In the genomic region with DNA sequence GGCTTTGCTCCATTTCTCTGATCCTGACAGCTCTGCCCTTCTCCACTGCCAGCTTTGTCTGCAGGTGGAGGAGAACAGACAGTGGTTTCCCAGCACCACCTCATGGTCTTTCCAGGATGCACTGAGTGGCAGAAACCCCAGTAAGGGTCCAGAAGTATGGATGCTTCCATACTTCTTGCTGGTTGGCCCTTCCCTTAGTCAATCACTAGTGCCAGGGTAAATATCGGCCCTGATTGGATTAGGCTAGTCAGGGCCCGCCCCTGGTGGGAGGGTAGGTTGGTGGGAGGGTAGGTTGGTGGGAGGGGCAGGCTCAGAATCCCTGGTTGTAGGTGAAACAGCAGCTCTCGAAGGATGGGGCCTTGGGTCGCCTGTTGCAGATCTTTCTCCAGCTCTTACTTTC, we compare ENCODE assay signal across 8 cellular contexts. TPM values are rescaled to one million over a fixed set of nuclear protein-coding genes. Genes with fewer than 3 reads are reported as not detected.
A peak's percentile ranks its signal among the peaks of the same experiment; 100 is the strongest.
DNase-seq lines count a peak whose midpoint lies in the region; ATAC-seq and TF ChIP-seq lines count a peak whose summit lies in the region.

No MANE protein-coding gene starts in this region.

- TF ChIP-seq POLR2A in tibial nerve (IDR thresholded peaks at IDR 0.05) (no peak), transverse colon (IDR thresholded peaks at IDR 0.05) (no peak)

- H4K5ac ChIP-seq in H9 (ENCODE audit: insufficient read length, low read depth, low read length): no peak overlapping the region

- H2BK15ac ChIP-seq in H9 (ENCODE audit: low read depth, low read length): no peak overlapping the region

- H3K27ac ChIP-seq in H9 (ENCODE audit: insufficient read length, low read depth, low read length) (no peak overlapping the region), psoas muscle (no peak overlapping the region), tibial nerve (no peak overlapping the region), transverse colon (no peak overlapping the region)

- WGBS in H9 (ENCODE audit: extremely low coverage, insufficient read length, low lambda C conversion rate): no CpG with 5 or more reads among the region's 4 CpGs
- 82 to 84% (median 83%) methylated on average over 4 of the region's 4 CpGs for WGBS in psoas muscle, 3 donors
- WGBS in tibial nerve, 2 donors: 72 to 73% methylated on average over 4 of the region's 4 CpGs
- WGBS in transverse colon (ENCODE audit: low coverage in 1 of 2), 2 donors: 86% methylated on average over 4 of the region's 4 CpGs; no CpG with 5 or more reads in 1 of the 2 donors

- H3K4me2 ChIP-seq in H9 (ENCODE audit: insufficient read depth, insufficient read length, low read length): peak overlapping the region; percentile 13

- no peaks in the 10 kb centered on the region for H3K27me3 Mint-ChIP-seq in H9 (ENCODE audit: low read depth)

- H3K4me1 ChIP-seq in H9 (ENCODE audit: insufficient read depth, low read length): peaks cover 9% of the 10 kb centered on the region; the same call in 1 of the 2 replicates
- no peaks in the 10 kb centered on the region for H3K4me1 ChIP-seq in psoas muscle
- H3K4me1 ChIP-seq in tibial nerve: peaks cover 0 to 22% (median 3%) of the 10 kb centered on the region in 4 donors
- H3K4me1 ChIP-seq in transverse colon: peaks cover 0 to under 1% (median 0%) of the 10 kb centered on the region in 4 donors

- TF ChIP-seq CTCF in H9 (conservative IDR thresholded peaks at IDR 0.05): no peak
- TF ChIP-seq CTCF in psoas muscle (IDR thresholded peaks at IDR 0.05): no peak
- no peak for TF ChIP-seq CTCF in tibial nerve (IDR thresholded peaks at IDR 0.05)
- no peak for TF ChIP-seq CTCF in transverse colon (IDR thresholded peaks at IDR 0.05)

- peaks cover 5% of the 10 kb centered on the region in 2 experiments for H3K4me1 Mint-ChIP-seq in H9

- no peak overlapping the region for H3K14ac ChIP-seq in H9 (ENCODE audit: insufficient read depth, low read length)

- H3T11ph ChIP-seq in H9 (ENCODE audit: low read length): no peak overlapping the region

- H3K4me3 ChIP-seq in psoas muscle (no peak overlapping the region), tibial nerve (no peak overlapping the region), transverse colon (no peak overlapping the region)

- intact Hi-C loops in psoas muscle (cut with DNase I): no loop called here
- intact Hi-C loops in transverse colon (cut with DNase I; ENCODE audit: low total_unique reads): no loop called here

- TF ChIP-seq EP300 in tibial nerve (IDR thresholded peaks at IDR 0.05) (no peak), transverse colon (IDR thresholded peaks at IDR 0.05; ENCODE audit: low read depth) (no peak)

- no peak overlapping the region for H3K9ac ChIP-seq in H9 (ENCODE audit: extremely low read depth, insufficient read length, low read length)

- no peak overlapping the region for H4K8ac ChIP-seq in H9 (replicated peaks; ENCODE audit: insufficient read length, low read depth, low read length)

- in situ Hi-C loops in transverse colon (cut with MboI; ENCODE audit: low pct_ligation_motif_present in 1 of 4, low pct_unique_long_range_greater_than_20kb in 1 of 4, low sequenced_read_pairs in 3 of 4): no loop called here

- H2BK120ac ChIP-seq in H9 (ENCODE audit: low read depth, low read length, poor library complexity, severe bottlenecking): no peak overlapping the region

- no peaks in the 10 kb centered on the region for H3K23me2 ChIP-seq in H9 (ENCODE audit: insufficient read length, low read depth, low read length, poor library complexity, severe bottlenecking)

- H3K36me3 Mint-ChIP-seq in H9 (ENCODE audit: insufficient read depth in 1 of 3, low read depth in 3 of 3): peaks cover 10 to 24% (median 16%) of the 10 kb centered on the region in 3 experiments; a peak in 6 of 7 replicates

- no peaks in the 10 kb centered on the region for H3K79me1 ChIP-seq in H9 (ENCODE audit: insufficient read depth, low read depth, low read length, poor library complexity, severe bottlenecking)

- H2BK5ac ChIP-seq in H9 (ENCODE audit: insufficient read length, low read length): no peak overlapping the region

- peaks cover 0 to 56% of the 10 kb centered on the region in 2 donors for H3K36me3 ChIP-seq in psoas muscle (ENCODE audit: insufficient read depth in 1 of 2, low read depth in 1 of 2)
- H3K36me3 ChIP-seq in tibial nerve: peaks cover 0 to 56% (median 12%) of the 10 kb centered on the region in 3 donors
- peaks cover 0 to 5% (median 0%) of the 10 kb centered on the region in 4 donors for H3K36me3 ChIP-seq in transverse colon

- H3K4ac ChIP-seq in H9 (ENCODE audit: low read depth, low read length): no peak overlapping the region

- H2BK20ac ChIP-seq in H9 (ENCODE audit: low read depth, low read length, poor library complexity, severe bottlenecking): no peak overlapping the region

- no peak overlapping the region for H2AK5ac ChIP-seq in H9 (ENCODE audit: insufficient read length, low read length)

- no peak overlapping the region for H4K91ac ChIP-seq in H9 (ENCODE audit: insufficient read length, low read depth, low read length)

- peak overlapping the region; percentile 21 to 46; a peak in 3 of 5 replicates for H3K4me3 Mint-ChIP-seq in H9

- H3K56ac ChIP-seq in H9 (ENCODE audit: insufficient read length, low read depth, low read length): no peak overlapping the region

- peak overlapping the region; percentile 53 to 92 (median 68); a peak in 5 of 7 replicates for H3K27ac Mint-ChIP-seq in H9

- peaks cover 0 to 2% of the 10 kb centered on the region in 2 experiments; a peak in 2 of 5 replicates for H3K9me3 Mint-ChIP-seq in H9

- H3K27me3 ChIP-seq in H9 (ENCODE audit: insufficient read depth, low read length): no peaks in the 10 kb centered on the region
- no peaks in the 10 kb centered on the region for H3K27me3 ChIP-seq in psoas muscle (ENCODE audit: insufficient read depth in 3 of 3, low read length in 2 of 3)
- H3K27me3 ChIP-seq in tibial nerve: no peaks in the 10 kb centered on the region
- H3K27me3 ChIP-seq in transverse colon: no peaks in the 10 kb centered on the region

- ATAC-seq in psoas muscle (peak; percentile 44 to 65 (median 56)), GM19328 (IDR thresholded peaks at IDR 0.05; ENCODE audit: unreplicated experiment) (no peak), GM18867 (IDR thresholded peaks at IDR 0.05; ENCODE audit: unreplicated experiment) (no peak)

- no peak overlapping the region for H2BK12ac ChIP-seq in H9 (ENCODE audit: insufficient read length, low read depth, low read length)

- no peaks in the 10 kb centered on the region for H4K20me1 ChIP-seq in H9 (ENCODE audit: control insufficient read depth, insufficient read depth, insufficient read length)

- no peaks in the 10 kb centered on the region for H3K9me3 ChIP-seq in H9 (ENCODE audit: control insufficient read depth, low read depth, low read length)
- no peaks in the 10 kb centered on the region for H3K9me3 ChIP-seq in psoas muscle
- H3K9me3 ChIP-seq in tibial nerve: no peaks in the 10 kb centered on the region
- H3K9me3 ChIP-seq in transverse colon: no peaks in the 10 kb centered on the region

- H3K18ac ChIP-seq in H9 (ENCODE audit: insufficient read length, low read depth, low read length): no peak overlapping the region

- no peak overlapping the region for H2AFZ ChIP-seq in H9 (ENCODE audit: low read length)

- no peak overlapping the region for H3K23ac ChIP-seq in H9 (ENCODE audit: insufficient read length, low read depth, low read length)

- DNase-seq in H9 (peak; percentile 93), SK-N-DZ (ENCODE audit: low spot score) (peak; percentile 81), cerebellar cortex (ENCODE audit: low spot score) (peak; percentile 50), psoas muscle (no peak), tibial nerve (ENCODE audit: low spot score in 2 of 2) (no peak), transverse colon (no peak)

- H3K79me2 ChIP-seq in H9 (ENCODE audit: insufficient read depth, low read length): no peaks in the 10 kb centered on the region

RNA-seq across cellular contexts. Expression of a gene that starts 10.2 kb away (rescaled TPM):
- 32.5 and 34.3 TPM in 2 replicates for total RNA-seq in H9 (2021)
- polyA plus RNA-seq in SK-N-DZ (2014; cell fraction: cytosol; rRNA removed): 12.7 and 12.9 TPM in 2 replicates
- 35.2 and 53.9 TPM in 2 replicates for polyA plus RNA-seq in SK-N-DZ (2014; cell fraction: nucleus; rRNA removed)
- total RNA-seq in psoas muscle: 10 to 100 TPM; 33.7 to 42.0 (median 35.4) TPM
- polyA plus RNA-seq in psoas muscle: 10 to 100 TPM; 10.2 to 26.9 (median 15.8) TPM
- total RNA-seq in tibial nerve: 100 to 1,000 TPM; 107 to 148 (median 119) TPM
- 100 to 1,000 TPM; 113 to 174 (median 159) TPM for total RNA-seq in transverse colon

RNA-seq across cellular contexts. Expression of a gene that starts 50.6 kb away (rescaled TPM):
- total RNA-seq in H9 (2021) (24.0 and 26.5 TPM in 2 replicates), psoas muscle (1 to 10 TPM; 3.2 to 5.1 (median 3.8) TPM), tibial nerve (10 to 100 TPM; 14.4 to 44.7 (median 21.5) TPM), transverse colon (10 to 100 TPM; 13.2 to 24.7 (median 17.0) TPM)
- polyA plus RNA-seq in SK-N-DZ (2014; cell fraction: cytosol; rRNA removed): 25.6 and 28.7 TPM in 2 replicates
- 61.3 and 62.3 TPM in 2 replicates for polyA plus RNA-seq in SK-N-DZ (2014; cell fraction: nucleus; rRNA removed)
- 1 to 10 TPM; 2.2 to 3.2 (median 2.2) TPM for polyA plus RNA-seq in psoas muscle

RNA-seq across cellular contexts. Expression of a gene that starts 50.7 kb away (rescaled TPM):
- total RNA-seq in H9 (2021) (19.8 and 21.6 TPM in 2 replicates), psoas muscle (10 to 100 TPM in 3 of 4 donors, 1 to 10 TPM in 1; 4.9 to 16.6 (median 13.0) TPM), tibial nerve (10 to 100 TPM; 26.1 to 50.5 (median 34.6) TPM), transverse colon (10 to 100 TPM; 26.2 to 66.2 (median 39.9) TPM)
- polyA plus RNA-seq in SK-N-DZ (2014; cell fraction: cytosol; rRNA removed): 9.5 and 10.8 TPM in 2 replicates
- 24.9 and 43.0 TPM in 2 replicates for polyA plus RNA-seq in SK-N-DZ (2014; cell fraction: nucleus; rRNA removed)
- 1 to 10 TPM; 4.7 to 5.6 (median 4.8) TPM for polyA plus RNA-seq in psoas muscle

Comparison
In these comparisons a context has a peak if more than half of its experiments do, and no peak if none do; other contexts are left out.
1. DNase-seq: peak in H9 (single experiment), SK-N-DZ (single experiment) and cerebellar cortex (single experiment); none in psoas muscle (0 of 2), tibial nerve (0 of 2) and transverse colon (single experiment).
2. ATAC-seq: peak in psoas muscle (4 of 4); none in GM19328 (single experiment) and GM18867 (single experiment).